ENCODE assay signal across 1 cellular context in the genomic region with DNA sequence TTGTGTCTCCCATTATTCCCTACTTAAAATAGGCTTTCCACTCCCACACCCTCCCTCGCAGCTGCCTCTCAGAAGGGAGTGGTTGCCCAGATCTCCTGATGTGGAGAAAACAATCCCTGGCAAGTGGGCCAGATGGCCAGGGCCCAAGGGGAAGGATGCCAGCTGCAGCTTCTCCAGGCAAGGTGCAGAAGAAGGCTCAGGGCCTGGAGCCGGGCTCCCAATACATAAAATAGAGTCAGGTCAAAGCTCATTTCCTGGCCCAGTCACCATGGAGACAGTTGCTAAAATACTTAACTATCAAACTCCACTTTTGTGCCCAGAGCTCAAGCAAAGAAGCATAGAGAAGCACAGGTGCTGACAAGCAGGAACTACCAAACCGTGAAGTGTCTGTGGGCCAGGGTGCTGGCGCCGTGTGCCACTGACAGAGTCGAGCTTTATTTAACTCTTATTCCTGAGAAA.
TF ChIP-seq lines count a peak whose summit lies in the region.

No MANE protein-coding gene starts in this region.

TF ChIP-seq in GM12891, 5 proteins besides CTCF, POLR2A, EP300 and RAD21:
- TF ChIP-seq POLR2AphosphoS5 (IDR thresholded peaks at IDR 0.05; ENCODE audit: low read depth, low read length) (no peak), PAX5 (IDR thresholded peaks at IDR 0.05; ENCODE audit: insufficient read depth, low read length, severe bottlenecking) (no peak), SPI1 (IDR thresholded peaks at IDR 0.05; ENCODE audit: low read depth, low read length) (no peak), TAF1 (IDR thresholded peaks at IDR 0.05; ENCODE audit: low read depth, low read length) (no peak), POU2F2 (IDR thresholded peaks at IDR 0.05; ENCODE audit: low read depth, low read length) (no peak)
